Comparison of ENCODE assay signal across 8 cellular contexts in genomic region chr3:50652709-50653108, GRCh38.
DNase-seq lines count a peak whose midpoint lies in the region; ATAC-seq and FAIRE-seq lines count a peak whose summit lies in the region.

No MANE protein-coding gene starts in this region.

- DNase-seq in GM19239 (ENCODE audit: insufficient read length, low spot score) (peak; percentile 46), RPMI8226 (peak; percentile 40), iPS-NIHi7 (ENCODE audit: extremely low spot score) (peak; percentile 76), ecto neural progenitor cell (ENCODE audit: low spot score) (no peak), NCI-H345 treated with DMSO at 0.1 percent for 48 hours (lab: John Stamatoyannopoulos, UW; ENCODE audit: unreplicated experiment) (no peak)
- DNase-seq in activated naive CD4-positive, alpha-beta T cell treated with anti-CD3 and anti-CD28 coated beads, Interleukin-2, amount 50 U/mL, for 16 hours, result peak; percentile 53
- DNase-seq in stimulated activated CD8-positive, alpha-beta memory T cell treated with anti-CD3 and anti-CD28 coated beads, Interleukin-4, amount 100 ng/mL, for 48 hours, result peak; percentile 72

- no peak for ATAC-seq in GM21381 (IDR thresholded peaks at IDR 0.05; ENCODE audit: unreplicated experiment)

- no peak for FAIRE-seq in GM19239 (lab: Jason Lieb, UNC)

Comparison
In these comparisons a context has a peak if more than half of its experiments do, and no peak if none do; other contexts are left out.
1. DNase-seq: peak in GM19239 (single experiment), RPMI8226 (single experiment), activated naive CD4-positive, alpha-beta T cell treated with anti-CD3 and anti-CD28 coated beads, Interleukin-2, amount 50 U/mL, for 16 hours (single experiment), iPS-NIHi7 (single experiment) and stimulated activated CD8-positive, alpha-beta memory T cell treated with anti-CD3 and anti-CD28 coated beads, Interleukin-4, amount 100 ng/mL, for 48 hours (single experiment); none in ecto neural progenitor cell (single experiment) and NCI-H345 treated with DMSO at 0.1 percent for 48 hours (single experiment).